ENCODE assay signal across 19 cellular contexts in the genomic region with DNA sequence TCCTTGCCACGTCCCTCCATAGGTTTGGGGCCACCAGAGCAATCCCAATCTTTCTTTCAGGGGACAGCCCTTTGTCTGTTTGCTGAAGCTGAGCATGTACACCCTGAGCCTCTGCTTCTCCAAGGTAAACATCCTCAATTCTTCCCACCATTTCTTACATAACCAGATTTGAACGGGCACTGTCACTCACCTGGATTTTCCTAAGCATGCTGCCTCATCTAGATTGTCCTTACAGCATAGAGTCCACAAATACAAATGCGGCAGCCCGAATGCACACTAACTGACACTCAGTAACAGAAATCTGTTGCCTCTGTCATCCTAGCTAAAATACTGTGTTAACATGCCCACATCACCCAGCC.
"Had no signal": no experiment of that assay in that cellular context is flagged by ENCODE, and none has a peak within 500 bp of the region (broad histone marks: within the 10 kb centered on the region; RNA-seq: fewer than 3 reads in every experiment).

No MANE protein-coding gene starts in this region.

- DNase-seq: activated CD4-positive, alpha-beta T cell treated with anti-CD3 and anti-CD28 coated beads, Interleukin-2, amount 50 U/mL, for 48 hours; activated CD8-positive, alpha-beta memory T cell treated with anti-CD3 and anti-CD28 coated beads, Interleukin-2, amount 10 ng/mL, durations not matched to agents 7 days and 5 days; activated naive CD4-positive, alpha-beta T cell treated with anti-CD3 and anti-CD28 coated beads for 36 hours; activated naive CD8-positive, alpha-beta T cell treated with anti-CD3 and anti-CD28 coated beads, Interleukin-2, amount 50 U/mL, for 24 hours; activated T-cell treated with anti-CD3 and anti-CD28 coated beads, Interleukin-2, amount 50 U/mL, for 1 hour; aorta; dermis blood vessel endothelial cell; effector memory CD8-positive, alpha-beta T cell; foreskin melanocyte; head of caudate nucleus; mesendoderm; natural killer cell; stimulated activated CD4-positive, alpha-beta T cell treated with anti-CD3 and anti-CD28 coated beads, Interleukin-1b, Interleukin-23, amount 100 ng/mL, for 48 hours; stomach; T-helper 1 cell; testis; upper lobe of right lung had no signal

- H3K36me3 ChIP-seq: upper lobe of right lung had no signal

- H3K9me3 ChIP-seq: stomach, testis, upper lobe of right lung had no signal

- FAIRE-seq: keratinocyte had no signal

- ATAC-seq: activated CD8-positive, alpha-beta memory T cell treated with anti-CD3 and anti-CD28 coated beads, Interleukin-2, amount 10 ng/mL, durations not matched to agents 7 days and 5 days; activated naive CD8-positive, alpha-beta T cell treated with anti-CD3 and anti-CD28 coated beads, Interleukin-2, amount 50 U/mL, for 24 hours; effector memory CD8-positive, alpha-beta T cell; natural killer cell had no signal

- H3K27me3 ChIP-seq: stomach, testis, upper lobe of right lung had no signal

- H3K4me1 ChIP-seq: testis, upper lobe of right lung had no signal

- H3K27ac ChIP-seq: epithelial cell of prostate, stomach, testis, upper lobe of right lung had no signal

- H3K4me3 ChIP-seq: stomach, testis, upper lobe of right lung had no signal
